13 cellular contexts compared by ENCODE assay signal in the genomic region with DNA sequence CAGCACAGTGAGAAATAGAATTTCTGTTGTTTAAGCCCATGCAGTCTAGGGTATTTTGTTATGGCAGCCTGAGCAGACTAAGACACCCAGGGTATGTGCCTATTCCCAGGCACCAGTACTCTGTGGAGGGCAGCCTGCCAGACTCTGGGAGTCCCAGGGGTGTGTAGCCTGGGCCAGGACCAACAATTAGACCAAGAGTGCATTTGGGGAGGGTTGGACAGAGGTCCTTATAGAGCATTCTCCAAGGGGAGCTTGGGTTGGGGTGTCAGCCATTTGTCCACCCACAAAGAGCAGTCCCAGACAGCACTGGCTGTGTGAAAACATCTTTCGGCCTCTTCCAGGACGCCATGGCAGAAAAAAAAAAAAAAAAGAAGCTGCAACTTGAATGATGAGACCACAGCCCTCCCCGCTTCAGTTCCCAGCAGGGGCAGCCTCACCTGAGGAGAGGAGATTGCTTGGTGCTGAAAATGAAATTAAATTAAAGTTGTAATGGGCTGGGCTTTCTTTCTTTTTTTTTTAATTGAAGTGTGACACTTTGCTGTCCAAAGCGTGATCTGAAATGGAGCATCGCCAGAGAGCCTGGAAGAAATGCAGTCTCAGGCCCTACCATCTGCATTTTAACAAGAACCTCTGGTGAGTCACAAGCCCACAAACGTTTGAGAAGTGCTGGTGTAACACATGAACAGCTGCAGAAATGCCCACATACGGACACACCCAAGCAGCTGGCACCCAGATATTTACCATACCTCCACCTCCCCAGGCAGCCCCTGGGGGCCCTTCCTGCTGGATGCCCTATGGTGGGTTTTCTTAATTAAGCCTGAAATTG. TPM values are rescaled to one million over a fixed set of nuclear protein-coding genes. Genes with fewer than 3 reads are reported as not detected.
DNase-seq lines count a peak whose midpoint lies in the region; ATAC-seq, FAIRE-seq and TF ChIP-seq lines count a peak whose summit lies in the region.
"Had no signal": no experiment of that assay in that cellular context is flagged by ENCODE, and none has a peak within 500 bp of the region (broad histone marks: within the 10 kb centered on the region; RNA-seq: fewer than 3 reads in every experiment).

No MANE protein-coding gene starts in this region.

- no peak for TF ChIP-seq CTCF in HFF-Myc (IDR thresholded peaks at IDR 0.05; ENCODE audit: low read depth, low read length, missing control alignments)
- no peak for TF ChIP-seq CTCF in fibroblast of villous mesenchyme (IDR thresholded peaks at IDR 0.05; ENCODE audit: insufficient read depth, low read depth, low read length)
- TF ChIP-seq CTCF in natural killer cell (IDR thresholded peaks at IDR 0.05): no peak

- intact Hi-C loops in natural killer cell (cut with micrococcal nuclease): no loop called here

- H3K4me1 Mint-ChIP-seq in natural killer cell: no peaks in the 10 kb centered on the region
- H3K4me1 Mint-ChIP-seq: CD4-positive, CD25-positive, alpha-beta regulatory T cell had no signal

- H3K9me3 Mint-ChIP-seq in natural killer cell: no peaks in the 10 kb centered on the region

- H3K27me3 Mint-ChIP-seq in natural killer cell (ENCODE audit: low read depth in 2 of 2): no peaks in the 10 kb centered on the region

- no peak overlapping the region for H3K27ac Mint-ChIP-seq in natural killer cell
- H3K27ac Mint-ChIP-seq: CD4-positive, CD25-positive, alpha-beta regulatory T cell had no signal

- DNase-seq in AG08396 (ENCODE audit: low spot score) (peak; percentile 46), HFF-Myc (ENCODE audit: extremely low read depth, low read depth) (peak; percentile 61), SHP77 treated with DMSO at 0.1 percent for 48 hours (lab: John Stamatoyannopoulos, UW) (peak; percentile 91), fibroblast of villous mesenchyme (ENCODE audit: low read depth) (peak; percentile 47), natural killer cell (no peak), GM12891 (ENCODE audit: insufficient read length, low spot score) (no peak), medulla oblongata (ENCODE audit: extremely low spot score) (no peak)
- no peak for DNase-seq in activated naive CD4-positive, alpha-beta T cell (lab: John Stamatoyannopoulos, UW)
- DNase-seq: activated CD8-positive, alpha-beta memory T cell treated with anti-CD3 and anti-CD28 coated beads for 24 hours; CD4-positive, CD25-positive, alpha-beta regulatory T cell had no signal

- no peaks in the 10 kb centered on the region for H3K36me3 Mint-ChIP-seq in natural killer cell
- H3K36me3 Mint-ChIP-seq: CD4-positive, CD25-positive, alpha-beta regulatory T cell had no signal

- no peak overlapping the region for H3K4me3 ChIP-seq in HFF-Myc (replicated peaks; ENCODE audit: low read depth, low read length)
- no peak overlapping the region for H3K4me3 ChIP-seq in fibroblast of villous mesenchyme (ENCODE audit: low read depth, low read length)
- H3K4me3 ChIP-seq: esophagus muscularis mucosa, SK-N-MC had no signal

- no peak for FAIRE-seq in GM12891 (lab: Jason Lieb, UNC)

- TF ChIP-seq POLR2A in GM12891 (IDR thresholded peaks at IDR 0.05; ENCODE audit: low read depth, low read length): no peak

- H3K4me3 Mint-ChIP-seq in natural killer cell: no peak overlapping the region
- H3K4me3 Mint-ChIP-seq: CD4-positive, CD25-positive, alpha-beta regulatory T cell had no signal

- no peak for ATAC-seq in natural killer cell

TF ChIP-seq in GM12891, 5 proteins besides CTCF, POLR2A, EP300 and RAD21:
- TF ChIP-seq POLR2AphosphoS5 (IDR thresholded peaks at IDR 0.05; ENCODE audit: low read depth, low read length) (no peak), SPI1 (IDR thresholded peaks at IDR 0.05; ENCODE audit: low read depth, low read length) (no peak), TAF1 (IDR thresholded peaks at IDR 0.05; ENCODE audit: low read depth, low read length) (no peak), PAX5 (IDR thresholded peaks at IDR 0.05; ENCODE audit: insufficient read depth, low read length, severe bottlenecking) (no peak), POU2F2 (IDR thresholded peaks at IDR 0.05; ENCODE audit: low read depth, low read length) (no peak)

RNA-seq across cellular contexts. Expression of gene CAV3, which starts 21.3 kb away (rescaled TPM):
- total RNA-seq in fibroblast of villous mesenchyme (not detected in 2 replicates), natural killer cell (not detected)
- not detected for polyA plus RNA-seq in GM12891 (2012; ENCODE audit: low read depth, missing spikeins)
- total RNA-seq: CD4-positive, CD25-positive, alpha-beta regulatory T cell; esophagus muscularis mucosa; liver had no signal
- polyA plus RNA-seq: CD4-positive, CD25-positive, alpha-beta regulatory T cell; liver had no signal

RNA-seq across cellular contexts. Expression of gene OXTR, which starts 57.2 kb away (rescaled TPM):
- total RNA-seq in fibroblast of villous mesenchyme (75.4 and 310 TPM in 2 replicates), natural killer cell (under 1 TPM; 0.14 to 0.33 (median 0.16) TPM)
- polyA plus RNA-seq in GM12891 (2012; ENCODE audit: low read depth, missing spikeins): 4.2 TPM
- polyA plus RNA-seq: CD4-positive, CD25-positive, alpha-beta regulatory T cell had no signal

Comparison
In these comparisons a context has a peak if more than half of its experiments do, and no peak if none do; other contexts are left out.
1. DNase-seq: peak in AG08396 (single experiment), HFF-Myc (single experiment), SHP77 treated with DMSO at 0.1 percent for 48 hours (single experiment) and fibroblast of villous mesenchyme (single experiment); none in natural killer cell (single experiment), GM12891 (single experiment), activated naive CD4-positive, alpha-beta T cell (0 of 4) and medulla oblongata (single experiment).
2. RNA of gene OXTR, which starts 57.2 kb away (total RNA-seq): 75.4 to 310 TPM in fibroblast of villous mesenchyme; 0.14 to 0.33 TPM in natural killer cell; every median in the first group is over 10 times any median in the second.